23 cellular contexts compared by ENCODE assay signal in genomic region chr5:41857989-41858388, GRCh38. TPM values are rescaled to one million over a fixed set of nuclear protein-coding genes. Genes with fewer than 3 reads are reported as not detected.
DNase-seq lines count a peak whose midpoint lies in the region; ATAC-seq and TF ChIP-seq lines count a peak whose summit lies in the region.
"Had no signal": no experiment of that assay in that cellular context is flagged by ENCODE, and none has a peak within 500 bp of the region (broad histone marks: within the 10 kb centered on the region; RNA-seq: fewer than 3 reads in every experiment).

No MANE protein-coding gene starts in this region.

- intact Hi-C loops in vagina (cut with DNase I) = loop anchor here (5.0 to 10.0 kb wide), 2 partner anchors 47 to 909 kb away; partner anchors contain the start of gene RIMOC1

- TF ChIP-seq CTCF in LNCaP clone FGC (IDR thresholded peaks at IDR 0.05; ENCODE audit: control insufficient read depth, extremely low read depth, insufficient read depth) (no peak), osteocyte (IDR thresholded peaks at IDR 0.05) (no peak), vagina (IDR thresholded peaks at IDR 0.05) (no peak), HFFc6 (IDR thresholded peaks at IDR 0.05) (no peak)

- H3K4me1 ChIP-seq in vagina = no peaks in the 10 kb centered on the region
- H3K4me1 ChIP-seq: BLaER1 had no signal

- no peak overlapping the region for H3K4me3 Mint-ChIP-seq in activated T-cell treated with anti-CD3 and anti-CD28 coated beads, Interleukin-2, amount 50 U/mL, for 72 hours
- no peak overlapping the region for H3K4me3 Mint-ChIP-seq in activated naive CD8-positive, alpha-beta T cell treated with anti-CD3 and anti-CD28 coated beads for 36 hours
- no peak overlapping the region for H3K4me3 Mint-ChIP-seq in osteocyte (ENCODE audit: unreplicated experiment)
- no peak overlapping the region for H3K4me3 Mint-ChIP-seq in naive thymus-derived CD8-positive, alpha-beta T cell
- H3K4me3 Mint-ChIP-seq in HFFc6 = no peak overlapping the region
- H3K4me3 Mint-ChIP-seq: CD4-positive, alpha-beta memory T cell; H9 had no signal

- no peak for TF ChIP-seq POLR2A in vagina (IDR thresholded peaks at IDR 0.05)

- DNase-seq in activated T-cell treated with anti-CD3 and anti-CD28 coated beads, Interleukin-2, amount 50 U/mL, for 72 hours = no peak
- DNase-seq in activated T-cell treated with anti-CD3 and anti-CD28 coated beads, Interleukin-2, amount 50 U/mL, for 48 hours = no peak
- DNase-seq in LNCaP clone FGC (ENCODE audit: low read depth) = peak; percentile 84
- no peak for DNase-seq in activated naive CD8-positive, alpha-beta T cell treated with anti-CD3 and anti-CD28 coated beads for 36 hours
- DNase-seq in osteocyte (ENCODE audit: extremely low spot score, unreplicated experiment) = no peak
- no peak for DNase-seq in naive thymus-derived CD8-positive, alpha-beta T cell
- DNase-seq in vagina (ENCODE audit: extremely low spot score in 2 of 2) = no peak
- no peak for DNase-seq in HFFc6
- DNase-seq: Calu3; CD4-positive, alpha-beta memory T cell; DMS79 treated with DMSO at 0.1 percent for 48 hours; GM23248; H9; Kasumi-1; MV-4-11; NCI-H1105; NCI-H146; NCI-H1930; NCI-H2107; NCI-H524 treated with DMSO at 0.1 percent for 48 hours; NCI-H774 had no signal

- no peaks in the 10 kb centered on the region for H3K27me3 Mint-ChIP-seq in activated T-cell treated with anti-CD3 and anti-CD28 coated beads, Interleukin-2, amount 50 U/mL, for 72 hours (ENCODE audit: low read depth)
- H3K27me3 Mint-ChIP-seq in activated naive CD8-positive, alpha-beta T cell treated with anti-CD3 and anti-CD28 coated beads for 36 hours = no peaks in the 10 kb centered on the region
- H3K27me3 Mint-ChIP-seq in osteocyte (ENCODE audit: unreplicated experiment) = no peaks in the 10 kb centered on the region
- no peaks in the 10 kb centered on the region for H3K27me3 Mint-ChIP-seq in naive thymus-derived CD8-positive, alpha-beta T cell
- no peaks in the 10 kb centered on the region; the same call in 1 of the 2 replicates for H3K27me3 Mint-ChIP-seq in HFFc6 (ENCODE audit: insufficient read depth)
- H3K27me3 Mint-ChIP-seq: CD4-positive, alpha-beta memory T cell had no signal

- POLR2A ChIA-PET in naive thymus-derived CD8-positive, alpha-beta T cell (lab: Charles Lee) = no interaction called here

- no peaks in the 10 kb centered on the region for H3K9me3 Mint-ChIP-seq in activated T-cell treated with anti-CD3 and anti-CD28 coated beads, Interleukin-2, amount 50 U/mL, for 72 hours
- no peaks in the 10 kb centered on the region for H3K9me3 Mint-ChIP-seq in activated naive CD8-positive, alpha-beta T cell treated with anti-CD3 and anti-CD28 coated beads for 36 hours
- no peaks in the 10 kb centered on the region for H3K9me3 Mint-ChIP-seq in osteocyte (ENCODE audit: unreplicated experiment)
- no peaks in the 10 kb centered on the region for H3K9me3 Mint-ChIP-seq in naive thymus-derived CD8-positive, alpha-beta T cell
- H3K9me3 Mint-ChIP-seq in HFFc6 = no peaks in the 10 kb centered on the region
- H3K9me3 Mint-ChIP-seq: CD4-positive, alpha-beta memory T cell; H9 had no signal

- H3K27ac ChIP-seq in vagina = no peak overlapping the region
- H3K27ac ChIP-seq: BLaER1, GM23248 had no signal

- H3K27ac Mint-ChIP-seq in activated T-cell treated with anti-CD3 and anti-CD28 coated beads, Interleukin-2, amount 50 U/mL, for 72 hours = peak overlapping the region; percentile 43
- peak overlapping the region; percentile 14 for H3K27ac Mint-ChIP-seq in activated naive CD8-positive, alpha-beta T cell treated with anti-CD3 and anti-CD28 coated beads for 36 hours
- H3K27ac Mint-ChIP-seq in osteocyte (ENCODE audit: unreplicated experiment) (peak overlapping the region; percentile 5), HFFc6 (no peak overlapping the region)
- H3K27ac Mint-ChIP-seq in naive thymus-derived CD8-positive, alpha-beta T cell = peak overlapping the region in 5 of 10 donors; percentile 3 to 42 (median 15)
- H3K27ac Mint-ChIP-seq: H9 had no signal

- H3K36me3 Mint-ChIP-seq in activated T-cell treated with anti-CD3 and anti-CD28 coated beads, Interleukin-2, amount 50 U/mL, for 72 hours (ENCODE audit: insufficient read depth in 2 of 2) = peaks cover 9 to 21% of the 10 kb centered on the region in 2 donors
- H3K36me3 Mint-ChIP-seq in activated naive CD8-positive, alpha-beta T cell treated with anti-CD3 and anti-CD28 coated beads for 36 hours = peaks cover 23% of the 10 kb centered on the region
- H3K36me3 Mint-ChIP-seq in osteocyte (ENCODE audit: unreplicated experiment) (peaks cover 11% of the 10 kb centered on the region), HFFc6 (ENCODE audit: low read depth) (no peaks in the 10 kb centered on the region; the same call in 1 of the 2 replicates)
- H3K36me3 Mint-ChIP-seq in naive thymus-derived CD8-positive, alpha-beta T cell = peaks cover 0 to 38% (median 14%) of the 10 kb centered on the region in 3 donors

- H3K36me3 ChIP-seq in vagina = peaks cover 0 to 35% of the 10 kb centered on the region in 2 donors

- no peak for ATAC-seq in activated T-cell treated with anti-CD3 and anti-CD28 coated beads, Interleukin-2, amount 50 U/mL, for 72 hours (replicated peaks in 1 of 2)
- ATAC-seq in naive thymus-derived CD8-positive, alpha-beta T cell = no peak

- no peaks in the 10 kb centered on the region for H3K9me3 ChIP-seq in vagina
- H3K9me3 ChIP-seq: BLaER1 had no signal

- no peaks in the 10 kb centered on the region for H3K27me3 ChIP-seq in vagina
- H3K27me3 ChIP-seq: BLaER1 had no signal

- H3K4me3 ChIP-seq in LNCaP clone FGC (ENCODE audit: low read depth, low read length) (no peak overlapping the region), vagina (no peak overlapping the region)
- H3K4me3 ChIP-seq: BLaER1, GM23248, K562 had no signal

- peaks cover 15% of the 10 kb centered on the region for H3K4me1 Mint-ChIP-seq in activated T-cell treated with anti-CD3 and anti-CD28 coated beads, Interleukin-2, amount 50 U/mL, for 72 hours (ENCODE audit: low read depth)
- H3K4me1 Mint-ChIP-seq in activated naive CD8-positive, alpha-beta T cell treated with anti-CD3 and anti-CD28 coated beads for 36 hours = peaks cover 20% of the 10 kb centered on the region
- H3K4me1 Mint-ChIP-seq in osteocyte (ENCODE audit: unreplicated experiment) (no peaks in the 10 kb centered on the region), HFFc6 (ENCODE audit: low read depth) (no peaks in the 10 kb centered on the region)
- H3K4me1 Mint-ChIP-seq in naive thymus-derived CD8-positive, alpha-beta T cell = peaks cover 0 to 9% (median 2%) of the 10 kb centered on the region in 4 donors
- H3K4me1 Mint-ChIP-seq: H9 had no signal

RNA-seq across cellular contexts. Expression of gene OXCT1, which starts 12.2 kb away (rescaled TPM):
- 10 to 100 TPM; 58.7 to 63.8 TPM for total RNA-seq in activated T-cell treated with anti-CD3 and anti-CD28 coated beads, Interleukin-2, amount 50 U/mL, for 72 hours
- total RNA-seq in activated naive CD8-positive, alpha-beta T cell treated with anti-CD3 and anti-CD28 coated beads for 36 hours = 10 to 100 TPM; 77.5 to 80.6 TPM
- 41.0 and 41.9 TPM in 2 replicates for total RNA-seq in osteocyte
- 10 to 100 TPM; 29.9 to 31.7 TPM for total RNA-seq in naive thymus-derived CD8-positive, alpha-beta T cell
- polyA plus RNA-seq in naive thymus-derived CD8-positive, alpha-beta T cell = 10 to 100 TPM; 24.5 to 27.1 (median 25.1) TPM
- 15.5 TPM for total RNA-seq in vagina
- 10 to 100 TPM; 40.4 to 44.0 (median 40.8) TPM for total RNA-seq in HFFc6 (2021; fragmentation: NEBNext Ultra II Directional; extraction: Animal tissue kit (Norgen Biotek cat#: 25700))

RNA-seq across cellular contexts. Expression of gene RIMOC1, which starts 46.2 kb away (rescaled TPM):
- total RNA-seq in activated T-cell treated with anti-CD3 and anti-CD28 coated beads, Interleukin-2, amount 50 U/mL, for 72 hours = 10 to 100 TPM; 32.9 to 36.8 TPM
- 10 to 100 TPM; 31.0 to 31.5 TPM for total RNA-seq in activated naive CD8-positive, alpha-beta T cell treated with anti-CD3 and anti-CD28 coated beads for 36 hours
- 43.6 and 44.4 TPM in 2 replicates for total RNA-seq in osteocyte
- 10 to 100 TPM; 36.9 to 37.4 TPM for total RNA-seq in naive thymus-derived CD8-positive, alpha-beta T cell
- polyA plus RNA-seq in naive thymus-derived CD8-positive, alpha-beta T cell = 10 to 100 TPM in 1 of 3 donors, 1 to 10 TPM in 2; 8.5 to 15.2 (median 9.5) TPM
- total RNA-seq in vagina = 10.3 TPM
- 10 to 100 TPM; 31.1 to 38.9 (median 35.4) TPM for total RNA-seq in HFFc6 (2021; fragmentation: NEBNext Ultra II Directional; extraction: Animal tissue kit (Norgen Biotek cat#: 25700))
